ENCODE assay signal across 1 cellular context in the genomic region with DNA sequence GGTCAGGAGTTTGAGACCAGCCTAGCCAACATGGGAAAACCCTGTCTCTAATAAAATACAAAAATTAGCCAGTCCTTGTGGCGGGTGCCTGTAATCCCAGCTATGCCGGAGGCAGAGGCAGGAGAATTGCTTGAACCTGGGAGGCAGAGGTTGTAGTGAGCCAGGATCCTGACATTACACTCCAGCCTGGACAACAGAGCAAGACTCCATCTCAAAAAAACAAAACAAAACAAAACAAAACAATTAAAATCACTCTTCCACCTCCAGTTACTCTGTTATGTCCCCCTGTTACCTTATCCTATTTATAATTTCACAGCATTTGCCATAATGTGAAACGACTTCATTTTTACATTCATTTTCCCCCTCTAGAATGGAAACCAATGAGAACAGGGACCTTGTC.
TF ChIP-seq lines count a peak whose summit lies in the region.

No MANE protein-coding gene starts in this region.

TF ChIP-seq in WTC11, 78 proteins besides CTCF, POLR2A, EP300 and RAD21 (continued from another document):
- no peak for TF ChIP-seq ZNF281 (CRISPR knock-in tag; IDR thresholded peaks at IDR 0.05)
- TF ChIP-seq, protein P1, sequence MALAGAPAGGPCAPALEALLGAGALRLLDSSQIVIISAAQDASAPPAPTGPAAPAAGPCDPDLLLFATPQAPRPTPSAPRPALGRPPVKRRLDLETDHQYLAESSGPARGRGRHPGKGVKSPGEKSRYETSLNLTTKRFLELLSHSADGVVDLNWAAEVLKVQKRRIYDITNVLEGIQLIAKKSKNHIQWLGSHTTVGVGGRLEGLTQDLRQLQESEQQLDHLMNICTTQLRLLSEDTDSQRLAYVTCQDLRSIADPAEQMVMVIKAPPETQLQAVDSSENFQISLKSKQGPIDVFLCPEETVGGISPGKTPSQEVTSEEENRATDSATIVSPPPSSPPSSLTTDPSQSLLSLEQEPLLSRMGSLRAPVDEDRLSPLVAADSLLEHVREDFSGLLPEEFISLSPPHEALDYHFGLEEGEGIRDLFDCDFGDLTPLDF (CRISPR knock-in tag; IDR thresholded peaks at IDR 0.05): no peak
- no peak for TF ChIP-seq MXD4 (CRISPR knock-in tag; IDR thresholded peaks at IDR 0.05; ENCODE audit: borderline replicate concordance)
- no peak for TF ChIP-seq GABPB1 (CRISPR knock-in tag; IDR thresholded peaks at IDR 0.05)
